16 cellular contexts compared by ENCODE assay signal in the genomic region with DNA sequence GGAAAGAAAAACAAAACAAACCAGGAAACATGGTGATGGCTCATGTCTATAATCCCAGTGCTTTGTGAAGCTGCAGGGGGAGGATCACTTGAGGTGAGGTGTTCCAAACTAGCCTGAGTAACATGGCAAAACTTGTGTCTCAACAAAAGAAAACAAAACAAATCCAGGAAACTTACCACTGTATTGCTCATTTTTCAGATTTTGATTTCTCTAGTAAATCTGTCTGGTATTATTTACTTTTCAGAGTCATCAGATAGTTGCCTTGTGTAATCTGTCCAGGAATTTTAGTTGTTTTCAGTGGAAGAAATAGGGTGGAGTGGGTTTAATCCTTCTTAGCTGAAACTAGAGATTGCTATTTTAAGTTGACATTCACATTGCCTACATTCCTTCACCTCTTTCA.
A peak's percentile ranks its signal among the peaks of the same experiment; 100 is the strongest.
DNase-seq lines count a peak whose midpoint lies in the region; ATAC-seq and TF ChIP-seq lines count a peak whose summit lies in the region.
"Had no signal": no experiment of that assay in that cellular context is flagged by ENCODE, and none has a peak within 500 bp of the region (broad histone marks: within the 10 kb centered on the region; RNA-seq: fewer than 3 reads in every experiment).

No MANE protein-coding gene starts in this region.

- H3K27ac Mint-ChIP-seq in chondrocyte (ENCODE audit: unreplicated experiment): peak overlapping the region; percentile 53
- H3K27ac Mint-ChIP-seq in effector memory CD8-positive, alpha-beta T cell: no peak overlapping the region
- H3K27ac Mint-ChIP-seq: brain, progenitor cell of endocrine pancreas had no signal

- no peak overlapping the region for H2BK5ac ChIP-seq in IMR-90 (ENCODE audit: low read depth, low read length, poor library complexity, severe bottlenecking)

- H3K4me1 Mint-ChIP-seq in chondrocyte (ENCODE audit: low read depth): peaks cover 36% of the 10 kb centered on the region
- no peaks in the 10 kb centered on the region for H3K4me1 Mint-ChIP-seq in effector memory CD8-positive, alpha-beta T cell (ENCODE audit: low read depth in 2 of 2)
- H3K4me1 Mint-ChIP-seq: brain had no signal

- no peak overlapping the region for H2BK20ac ChIP-seq in IMR-90 (ENCODE audit: low read depth, low read length)

- H3K4me3 ChIP-seq in AG09309 (ENCODE audit: control insufficient read depth, low read depth, low read length) (no peak overlapping the region), IMR-90 (ENCODE audit: insufficient read depth, low read depth, low read length) (no peak overlapping the region), right cardiac atrium (ENCODE audit: low read length) (no peak overlapping the region)
- H3K4me3 ChIP-seq: BLaER1, vagina had no signal

- no peak overlapping the region for H3K4ac ChIP-seq in IMR-90 (ENCODE audit: low read depth, low read length)

- H3K27me3 ChIP-seq in IMR-90 (ENCODE audit: control insufficient read depth, insufficient read depth, low read length) (no peaks in the 10 kb centered on the region), right cardiac atrium (ENCODE audit: control insufficient read depth, insufficient read depth) (no peaks in the 10 kb centered on the region)
- H3K27me3 ChIP-seq: BLaER1, vagina had no signal

- H2BK120ac ChIP-seq in IMR-90 (ENCODE audit: low read depth, low read length): no peak overlapping the region

- no peak overlapping the region for H3K18ac ChIP-seq in IMR-90 (ENCODE audit: low read depth, low read length)

- CTCF ChIA-PET in IMR-90 (lab: Yijun Ruan, JAX): no interaction called here

- TF ChIP-seq CTCF in AG09309 (IDR thresholded peaks at IDR 0.05; ENCODE audit: control insufficient read depth, insufficient read depth, low read depth, low read length, missing control alignments) (no peak), IMR-90 (conservative IDR thresholded peaks at IDR 0.05; ENCODE audit: low read depth, low read length) (no peak), chondrocyte (IDR thresholded peaks at IDR 0.05) (no peak)

- H3K79me1 ChIP-seq in IMR-90 (ENCODE audit: low read depth in 1 of 2, low read length in 2 of 2): no peaks in the 10 kb centered on the region

- H4K91ac ChIP-seq in IMR-90 (ENCODE audit: insufficient read depth, low read depth, low read length): no peak overlapping the region

- H2AK9ac ChIP-seq in IMR-90 (replicated peaks; ENCODE audit: low read depth, low read length, poor library complexity): no peak overlapping the region

- H3K4me2 ChIP-seq in IMR-90 (ENCODE audit: low read depth, low read length): no peak overlapping the region
- H3K4me2 ChIP-seq: BLaER1 had no signal

- peak; percentile 76 for ATAC-seq in IMR-90 (ENCODE audit: low read depth)
- ATAC-seq in right cardiac atrium: no peak
- no peak for ATAC-seq in effector memory CD8-positive, alpha-beta T cell (replicated peaks)

- no peak overlapping the region for H3K23ac ChIP-seq in IMR-90 (ENCODE audit: low read depth, low read length)

- no peak for TF ChIP-seq RAD21 in IMR-90 (IDR thresholded peaks at IDR 0.05; ENCODE audit: low read length)

- no TSS peak for BruUV-seq in IMR-90 (replicated peaks; lab: Mats Ljungman, UMichigan)

- H3K9me3 ChIP-seq in IMR-90 (ENCODE audit: control insufficient read depth, insufficient read depth, low read length) (no peaks in the 10 kb centered on the region), right cardiac atrium (ENCODE audit: control insufficient read depth, low read length) (no peaks in the 10 kb centered on the region)
- H3K9me3 ChIP-seq: BLaER1, vagina had no signal

- dilution Hi-C loops in IMR-90 (cut with HindIII; ENCODE audit: low sequenced_read_pairs, unreplicated experiment): no loop called here

- in situ Hi-C loops in IMR-90 (cut with MboI; ENCODE audit: low sequenced_read_pairs): no loop called here

- intact Hi-C loops in IMR-90 (cut with micrococcal nuclease): no loop called here
- intact Hi-C loops in right cardiac atrium (cut with DNase I): no loop called here

- H3K36me3 Mint-ChIP-seq in chondrocyte (ENCODE audit: low read depth): no peaks in the 10 kb centered on the region
- H3K36me3 Mint-ChIP-seq in effector memory CD8-positive, alpha-beta T cell (ENCODE audit: insufficient read depth): no peaks in the 10 kb centered on the region
- H3K36me3 Mint-ChIP-seq: brain had no signal

- H3K27ac ChIP-seq in IMR-90 (ENCODE audit: insufficient read depth, low read length) (no peak overlapping the region), right cardiac atrium (ENCODE audit: low read length) (no peak overlapping the region)
- H3K27ac ChIP-seq: BLaER1, vagina had no signal

- no peaks in the 10 kb centered on the region for H4K20me1 ChIP-seq in IMR-90 (ENCODE audit: insufficient read depth, low read length)
- H4K20me1 ChIP-seq: BLaER1 had no signal

- H3K14ac ChIP-seq in IMR-90 (replicated peaks; ENCODE audit: low read depth, low read length): no peak overlapping the region

- H3K9me1 ChIP-seq in IMR-90 (ENCODE audit: insufficient read depth, low read length): no peaks in the 10 kb centered on the region; the same call in 1 of the 2 replicates

- no peak for TF ChIP-seq POLR2A in IMR-90 (IDR thresholded peaks at IDR 0.05; ENCODE audit: low read depth, low read length)

- POLR2A ChIA-PET in IMR-90 (lab: Charles Lee; ENCODE audit: unreplicated experiment): no interaction called here

- no peak overlapping the region for H2BK15ac ChIP-seq in IMR-90 (ENCODE audit: low read depth, low read length)

- DNase-seq in AG09309 (ENCODE audit: low read depth): peak; percentile 77
- peak; percentile 49 for DNase-seq in IMR-90
- no peak for DNase-seq in chondrocyte (ENCODE audit: low spot score)
- DNase-seq in lung microvascular endothelial cell (ENCODE audit: low read depth in 2 of 2): peak; percentile 25 to 42
- no peak for DNase-seq in cerebellar cortex (ENCODE audit: low spot score)
- no peak for DNase-seq in AML-193 (lab: John Stamatoyannopoulos, UW)
- no peak for DNase-seq in right cardiac atrium
- DNase-seq in effector memory CD8-positive, alpha-beta T cell: no peak
- DNase-seq: activated CD4-positive, alpha-beta T cell treated with anti-CD3 and anti-CD28 coated beads, Interleukin-2, amount 50 U/mL, for 1 hour; MV-4-11; NCI-H446; T-helper 2 cell had no signal

- H3K9me3 Mint-ChIP-seq in chondrocyte (ENCODE audit: low read depth): peaks cover 5% of the 10 kb centered on the region
- no peaks in the 10 kb centered on the region for H3K9me3 Mint-ChIP-seq in effector memory CD8-positive, alpha-beta T cell

- H2AFZ ChIP-seq in IMR-90 (replicated peaks; ENCODE audit: low read length, poor library complexity): no peak overlapping the region

- no peak overlapping the region for H3K9ac ChIP-seq in IMR-90 (ENCODE audit: low read depth, low read length)
- H3K9ac ChIP-seq: BLaER1 had no signal

- H3K4me3 Mint-ChIP-seq in chondrocyte (ENCODE audit: unreplicated experiment): no peak overlapping the region
- no peak overlapping the region for H3K4me3 Mint-ChIP-seq in effector memory CD8-positive, alpha-beta T cell
- H3K4me3 Mint-ChIP-seq: brain had no signal

- no peak overlapping the region for H4K5ac ChIP-seq in IMR-90 (ENCODE audit: low read depth, low read length)

- no peaks in the 10 kb centered on the region for H3K27me3 Mint-ChIP-seq in chondrocyte (ENCODE audit: low read depth)
- peaks cover 5 to 17% of the 10 kb centered on the region in 2 donors for H3K27me3 Mint-ChIP-seq in effector memory CD8-positive, alpha-beta T cell
- H3K27me3 Mint-ChIP-seq: brain, progenitor cell of endocrine pancreas had no signal

- peaks cover 3% of the 10 kb centered on the region for H3K4me1 ChIP-seq in IMR-90 (ENCODE audit: control insufficient read depth, insufficient read depth, low read length)
- H3K4me1 ChIP-seq in right cardiac atrium (ENCODE audit: control insufficient read depth, insufficient read depth, low read length): no peaks in the 10 kb centered on the region
- H3K4me1 ChIP-seq: BLaER1, vagina had no signal

- no peaks in the 10 kb centered on the region for H3K36me3 ChIP-seq in IMR-90 (ENCODE audit: control insufficient read depth, insufficient read depth, low read length)
- H3K36me3 ChIP-seq: BLaER1, vagina had no signal

- no peak overlapping the region for H2AK5ac ChIP-seq in IMR-90 (ENCODE audit: low read depth, low read length)

- H4K8ac ChIP-seq in IMR-90 (ENCODE audit: low read depth in 2 of 2, low read length in 2 of 2): no peak overlapping the region

- no peak overlapping the region for H3K56ac ChIP-seq in IMR-90 (ENCODE audit: extremely low read depth, insufficient read depth, low read length)

TF ChIP-seq in IMR-90, 13 proteins besides CTCF, POLR2A, EP300 and RAD21:
- TF ChIP-seq CEBPB (IDR thresholded peaks at IDR 0.05; ENCODE audit: low read depth, low read length): peak; percentile 9; the same call in 1 of the 2 replicates
- TF ChIP-seq MAZ (IDR thresholded peaks at IDR 0.05; ENCODE audit: borderline replicate concordance, low read depth, low read length): no peak
- TF ChIP-seq MXI1 (IDR thresholded peaks at IDR 0.05; ENCODE audit: borderline replicate concordance, low read depth, low read length): no peak

Comparison
In these comparisons a context has a peak if more than half of its experiments do, and no peak if none do; other contexts are left out.
1. DNase-seq: peak in AG09309 (single experiment), IMR-90 (single experiment) and lung microvascular endothelial cell (2 of 2); none in chondrocyte (single experiment), cerebellar cortex (single experiment), AML-193 (0 of 2), right cardiac atrium (0 of 3) and effector memory CD8-positive, alpha-beta T cell (0 of 3).